1 cellular context compared by ENCODE assay signal in the genomic region with DNA sequence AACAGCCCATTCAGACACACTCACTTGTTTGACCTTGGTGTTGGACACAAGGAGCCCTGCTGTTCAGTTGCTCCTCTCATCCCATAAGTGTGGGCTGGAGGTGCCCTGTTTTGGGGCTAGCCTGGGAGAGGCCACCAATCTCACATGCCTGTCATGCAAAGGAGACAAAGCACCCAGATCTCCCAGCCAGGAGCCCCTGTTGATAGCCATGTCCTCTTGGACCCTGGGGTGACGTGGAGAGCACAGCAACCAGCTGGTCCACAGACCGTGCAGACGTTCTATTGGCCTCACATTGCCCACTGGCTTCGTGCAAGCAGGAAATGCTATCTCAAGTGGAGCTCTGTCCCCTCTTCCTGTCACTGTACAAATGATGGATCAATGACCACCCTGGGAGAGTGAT.
TF ChIP-seq lines count a peak whose summit lies in the region.

No MANE protein-coding gene starts in this region.

TF ChIP-seq in IMR-90, 13 proteins besides CTCF, POLR2A, EP300 and RAD21 (continued from another document):
- TF ChIP-seq SMC3 (IDR thresholded peaks at IDR 0.05; ENCODE audit: low read depth, low read length) (no peak), FOS (IDR thresholded peaks at IDR 0.05; ENCODE audit: low read depth, low read length) (no peak), USF2 (IDR thresholded peaks at IDR 0.05; ENCODE audit: low read depth, low read length) (no peak), RFX5 (IDR thresholded peaks at IDR 0.05; ENCODE audit: low read depth, low read length) (no peak), MAFK (IDR thresholded peaks at IDR 0.05; ENCODE audit: low read depth, low read length) (no peak), CEBPB (IDR thresholded peaks at IDR 0.05; ENCODE audit: low read depth, low read length) (no peak)
